Comparison of ENCODE assay signal across 8 cellular contexts in genomic region chr11:15968461-15969130, GRCh38.
DNase-seq lines count a peak whose midpoint lies in the region; ATAC-seq and TF ChIP-seq lines count a peak whose summit lies in the region.

No MANE protein-coding gene starts in this region.

- peak overlapping the region; percentile 18 for H2BK120ac ChIP-seq in trophoblast cell (ENCODE audit: insufficient read depth, low read length, poor library complexity)

- peak overlapping the region; percentile 27 for H3K9ac ChIP-seq in trophoblast cell (ENCODE audit: low read length)

- H3K36me3 ChIP-seq in Caco-2 (ENCODE audit: control insufficient read depth, insufficient read depth, low read length) (no peaks in the 10 kb centered on the region; the same call in 1 of the 2 replicates), RWPE2 (ENCODE audit: low read depth) (no peaks in the 10 kb centered on the region), trophoblast cell (ENCODE audit: control insufficient read depth in 1 of 2, insufficient read depth in 2 of 2, low read length in 2 of 2) (no peaks in the 10 kb centered on the region)

- H3K27ac Mint-ChIP-seq in Caco-2 (ENCODE audit: unreplicated experiment) = peak overlapping the region; percentile 84

- no peak overlapping the region for H2AK5ac ChIP-seq in trophoblast cell (ENCODE audit: low read length)

- H3K4me3 ChIP-seq in Caco-2 (ENCODE audit: low read depth, low read length) (no peak overlapping the region), RWPE2 (ENCODE audit: severe bottlenecking) (no peak overlapping the region), trophoblast cell (ENCODE audit: low read depth, low read length) (no peak overlapping the region)

- no peak overlapping the region for H4K8ac ChIP-seq in trophoblast cell (ENCODE audit: low read depth, low read length)

- H3K18ac ChIP-seq in trophoblast cell (ENCODE audit: low read length) = no peak overlapping the region

- H3K9me3 Mint-ChIP-seq in Caco-2 (ENCODE audit: unreplicated experiment) = no peaks in the 10 kb centered on the region

- CTCF ChIA-PET in Caco-2 (lab: Charles Lee) = no interaction called here

- intact Hi-C loops in Caco-2 (cut with micrococcal nuclease; ENCODE audit: unreplicated experiment) = no loop called here

- WGBS in trophoblast cell (ENCODE audit: extremely low coverage, insufficient coverage, insufficient read length) = no CpG with 5 or more reads among the region's 10 CpGs

- H4K12ac ChIP-seq in trophoblast cell (ENCODE audit: low read depth, low read length) = no peak overlapping the region

- H3K79me2 ChIP-seq in trophoblast cell (ENCODE audit: control insufficient read depth, insufficient read depth, low read length, poor library complexity) = no peaks in the 10 kb centered on the region

- no peaks in the 10 kb centered on the region for H3K79me1 ChIP-seq in trophoblast cell (ENCODE audit: low read length)

- no peak overlapping the region for H4K91ac ChIP-seq in trophoblast cell (ENCODE audit: low read depth, low read length)

- BruUV-seq in Caco-2 (replicated peaks; lab: Mats Ljungman, UMichigan) = no TSS peak

- no peaks in the 10 kb centered on the region for H3K27me3 Mint-ChIP-seq in Caco-2 (ENCODE audit: insufficient read depth, unreplicated experiment)

- H3K4me1 Mint-ChIP-seq in Caco-2 (ENCODE audit: low read depth, unreplicated experiment) = peaks cover 35% of the 10 kb centered on the region

- no peak overlapping the region for H3K4me2 ChIP-seq in trophoblast cell (ENCODE audit: low read length)

- no peak for ATAC-seq in RWPE2 (ENCODE audit: low read depth)
- no peak for ATAC-seq in foreskin keratinocyte
- no peak for ATAC-seq in GM21529 (IDR thresholded peaks at IDR 0.05; ENCODE audit: unreplicated experiment)
- no peak for ATAC-seq in HG03135 (IDR thresholded peaks at IDR 0.05; ENCODE audit: unreplicated experiment)

- H3K14ac ChIP-seq in trophoblast cell (ENCODE audit: low read length) = no peak overlapping the region

- no peaks in the 10 kb centered on the region for H3K36me3 Mint-ChIP-seq in Caco-2 (ENCODE audit: insufficient read depth, unreplicated experiment)

- H2BK12ac ChIP-seq in trophoblast cell (ENCODE audit: low read length) = no peak overlapping the region

- H3K23ac ChIP-seq in trophoblast cell (ENCODE audit: low read length) = no peak overlapping the region

- TF ChIP-seq CTCF in Caco-2 (IDR thresholded peaks at IDR 0.05; ENCODE audit: insufficient read depth in 1 of 2, low read depth in 1 of 2, low read length in 1 of 2, severe bottlenecking in 1 of 2, unreplicated experiment in 1 of 2) = no peak
- TF ChIP-seq CTCF in RWPE2 (IDR thresholded peaks at IDR 0.05; ENCODE audit: poor library complexity, severe bottlenecking) = no peak
- no peak for TF ChIP-seq CTCF in foreskin keratinocyte (conservative IDR thresholded peaks at IDR 0.05)
- no peak for TF ChIP-seq CTCF in GM20000 (IDR thresholded peaks at IDR 0.05; ENCODE audit: extremely low read depth, missing control alignments)

- H3K9me3 ChIP-seq in Caco-2 (no peaks in the 10 kb centered on the region), RWPE2 (ENCODE audit: severe bottlenecking) (no peaks in the 10 kb centered on the region), trophoblast cell (ENCODE audit: insufficient read depth, low read depth, low read length) (peaks cover 2% of the 10 kb centered on the region)

- DNase-seq in Caco-2 (no peak), RWPE2 (ENCODE audit: low spot score) (no peak), foreskin keratinocyte (peak in 1 of 2 donors; percentile 40), trophoblast cell (no peak), GM20000 (ENCODE audit: low spot score) (no peak), activated gamma-delta T cell treated with Interleukin-2 at 50 U/mL for 16 hours (no peak)

- no peak overlapping the region for H2AFZ ChIP-seq in trophoblast cell (ENCODE audit: insufficient read depth, low read length, poor library complexity)

- H3K27ac ChIP-seq in RWPE2 (ENCODE audit: poor library complexity, severe bottlenecking) = peak overlapping the region; percentile 90
- H3K27ac ChIP-seq in foreskin keratinocyte = peak overlapping the region; percentile 99
- H3K27ac ChIP-seq in trophoblast cell (ENCODE audit: low read depth, low read length) = no peak overlapping the region

- no peak overlapping the region for H3K4me3 Mint-ChIP-seq in Caco-2 (ENCODE audit: unreplicated experiment)

- H3K4ac ChIP-seq in trophoblast cell (ENCODE audit: low read depth, low read length) = no peak overlapping the region

- POLR2A ChIA-PET in Caco-2 (lab: Charles Lee) = no interaction called here

- H3K4me1 ChIP-seq in Caco-2 (peaks cover 26% of the 10 kb centered on the region), RWPE2 (ENCODE audit: insufficient read depth, poor library complexity, severe bottlenecking) (peaks cover 44% of the 10 kb centered on the region), foreskin keratinocyte (peaks cover 50% of the 10 kb centered on the region), trophoblast cell (ENCODE audit: control insufficient read depth in 1 of 2, insufficient read depth in 2 of 2, low read length in 2 of 2) (peaks cover 0 to 6% of the 10 kb centered on the region in 2 experiments)

- no peak overlapping the region for H2BK5ac ChIP-seq in trophoblast cell (ENCODE audit: low read depth, low read length, poor library complexity)

- H3K27me3 ChIP-seq in Caco-2 (replicated peaks; ENCODE audit: control insufficient read depth, insufficient read depth, low read length) = no peaks in the 10 kb centered on the region
- H3K27me3 ChIP-seq in RWPE2 (ENCODE audit: insufficient read depth, poor library complexity, severe bottlenecking) = no peaks in the 10 kb centered on the region
- H3K27me3 ChIP-seq in foreskin keratinocyte = no peaks in the 10 kb centered on the region
- H3K27me3 ChIP-seq in trophoblast cell (ENCODE audit: insufficient read depth, low read length) = no peaks in the 10 kb centered on the region
